1 cellular context compared by ENCODE assay signal in the genomic region with DNA sequence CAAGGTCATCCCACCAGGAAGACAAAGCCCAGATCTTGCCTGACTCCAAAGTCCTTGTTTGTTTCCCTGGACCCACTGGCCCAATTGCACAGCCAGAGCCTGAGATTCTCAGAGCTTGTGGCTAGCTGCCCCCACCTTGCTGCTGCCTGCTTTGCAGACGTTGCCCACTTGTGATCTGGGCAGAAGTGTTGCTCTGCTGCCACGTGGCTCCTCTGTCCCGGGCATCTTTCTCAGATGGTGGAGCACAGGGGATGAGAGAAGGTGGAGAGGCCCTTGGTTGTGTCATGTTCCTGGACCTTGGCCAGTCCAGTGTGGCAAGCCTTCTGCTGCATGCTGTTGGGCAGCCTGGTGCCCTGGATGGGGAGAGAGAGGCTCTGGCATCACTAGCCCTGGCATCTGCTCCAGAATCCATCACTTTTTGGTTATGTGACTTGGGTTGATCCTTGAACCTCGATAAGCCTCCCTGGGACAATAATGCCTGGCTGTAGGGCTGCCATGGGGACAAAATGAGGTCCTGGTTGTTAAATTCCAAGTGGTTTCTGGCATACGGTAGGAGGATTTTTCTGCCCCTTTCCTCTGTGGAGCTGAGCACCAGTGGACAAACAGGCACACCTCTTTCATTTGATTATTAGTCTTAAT.
TF ChIP-seq lines count a peak whose summit lies in the region.

No MANE protein-coding gene starts in this region.

TF ChIP-seq in HepG2, 621 proteins besides CTCF, POLR2A, EP300 and RAD21 (continued from another document and continues in another):
- TF ChIP-seq, protein P1, sequence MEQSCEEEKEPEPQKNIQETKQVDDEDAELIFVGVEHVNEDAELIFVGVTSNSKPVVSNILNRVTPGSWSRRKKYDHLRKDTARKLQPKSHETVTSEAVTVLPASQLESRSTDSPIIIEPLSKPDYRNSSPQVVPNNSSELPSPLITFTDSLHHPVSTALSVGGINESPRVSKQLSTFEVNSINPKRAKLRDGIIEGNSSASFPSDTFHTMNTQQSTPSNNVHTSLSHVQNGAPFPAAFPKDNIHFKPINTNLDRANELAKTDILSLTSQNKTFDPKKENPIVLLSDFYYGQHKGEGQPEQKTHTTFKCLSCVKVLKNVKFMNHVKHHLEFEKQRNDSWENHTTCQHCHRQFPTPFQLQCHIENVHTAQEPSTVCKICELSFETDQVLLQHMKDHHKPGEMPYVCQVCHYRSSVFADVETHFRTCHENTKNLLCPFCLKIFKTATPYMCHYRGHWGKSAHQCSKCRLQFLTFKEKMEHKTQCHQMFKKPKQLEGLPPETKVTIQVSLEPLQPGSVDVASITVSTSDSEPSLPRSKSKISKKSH (CRISPR knock-in tag; IDR thresholded peaks at IDR 0.05; ENCODE audit: borderline replicate concordance) = no peak
- no peak for TF ChIP-seq ONECUT2 (CRISPR knock-in tag; IDR thresholded peaks at IDR 0.05)
- TF ChIP-seq, protein P2, sequence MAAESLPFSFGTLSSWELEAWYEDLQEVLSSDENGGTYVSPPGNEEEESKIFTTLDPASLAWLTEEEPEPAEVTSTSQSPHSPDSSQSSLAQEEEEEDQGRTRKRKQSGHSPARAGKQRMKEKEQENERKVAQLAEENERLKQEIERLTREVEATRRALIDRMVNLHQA (CRISPR knock-in tag; IDR thresholded peaks at IDR 0.05) = no peak
- TF ChIP-seq MED8 (CRISPR knock-in tag; IDR thresholded peaks at IDR 0.05; ENCODE audit: insufficient replicate concordance) = no peak
- TF ChIP-seq CBFB (CRISPR knock-in tag; IDR thresholded peaks at IDR 0.05) = peak; percentile 47; the same call in 1 of the 2 replicates
- TF ChIP-seq, protein P3, sequence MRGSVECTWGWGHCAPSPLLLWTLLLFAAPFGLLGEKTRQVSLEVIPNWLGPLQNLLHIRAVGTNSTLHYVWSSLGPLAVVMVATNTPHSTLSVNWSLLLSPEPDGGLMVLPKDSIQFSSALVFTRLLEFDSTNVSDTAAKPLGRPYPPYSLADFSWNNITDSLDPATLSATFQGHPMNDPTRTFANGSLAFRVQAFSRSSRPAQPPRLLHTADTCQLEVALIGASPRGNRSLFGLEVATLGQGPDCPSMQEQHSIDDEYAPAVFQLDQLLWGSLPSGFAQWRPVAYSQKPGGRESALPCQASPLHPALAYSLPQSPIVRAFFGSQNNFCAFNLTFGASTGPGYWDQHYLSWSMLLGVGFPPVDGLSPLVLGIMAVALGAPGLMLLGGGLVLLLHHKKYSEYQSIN (CRISPR knock-in tag; IDR thresholded peaks at IDR 0.05; ENCODE audit: borderline replicate concordance) = no peak
- TF ChIP-seq GZF1 (CRISPR knock-in tag; IDR thresholded peaks at IDR 0.05) = no peak
- TF ChIP-seq HNRNPLL (IDR thresholded peaks at IDR 0.05; ENCODE audit: low read depth, low read length, poor library complexity, severe bottlenecking) = no peak
- TF ChIP-seq ZNF589 (CRISPR knock-in tag; conservative IDR thresholded peaks at IDR 0.05) = no peak
- no peak for TF ChIP-seq NFIB (CRISPR knock-in tag; IDR thresholded peaks at IDR 0.05; ENCODE audit: borderline replicate concordance)
- TF ChIP-seq HIVEP1 (CRISPR knock-in tag; IDR thresholded peaks at IDR 0.05) = no peak
- TF ChIP-seq EEA1 (CRISPR knock-in tag; IDR thresholded peaks at IDR 0.05; ENCODE audit: borderline replicate concordance) = no peak
- TF ChIP-seq ZNF12 (CRISPR knock-in tag; IDR thresholded peaks at IDR 0.05) = no peak
- no peak for TF ChIP-seq MTF1 (CRISPR knock-in tag; IDR thresholded peaks at IDR 0.05)
- no peak for TF ChIP-seq KMT2A (CRISPR knock-in tag; IDR thresholded peaks at IDR 0.05)
- TF ChIP-seq U2AF1 (optimal IDR thresholded peaks at IDR 0.05; ENCODE audit: low read depth, low read length) = no peak
- TF ChIP-seq ZNF354B (CRISPR knock-in tag; IDR thresholded peaks at IDR 0.05) = no peak
- no peak for TF ChIP-seq TBP (CRISPR knock-in tag; IDR thresholded peaks at IDR 0.05)
- TF ChIP-seq ZNF841 (CRISPR knock-in tag; IDR thresholded peaks at IDR 0.05; ENCODE audit: borderline replicate concordance) = no peak
- TF ChIP-seq, protein P4, sequence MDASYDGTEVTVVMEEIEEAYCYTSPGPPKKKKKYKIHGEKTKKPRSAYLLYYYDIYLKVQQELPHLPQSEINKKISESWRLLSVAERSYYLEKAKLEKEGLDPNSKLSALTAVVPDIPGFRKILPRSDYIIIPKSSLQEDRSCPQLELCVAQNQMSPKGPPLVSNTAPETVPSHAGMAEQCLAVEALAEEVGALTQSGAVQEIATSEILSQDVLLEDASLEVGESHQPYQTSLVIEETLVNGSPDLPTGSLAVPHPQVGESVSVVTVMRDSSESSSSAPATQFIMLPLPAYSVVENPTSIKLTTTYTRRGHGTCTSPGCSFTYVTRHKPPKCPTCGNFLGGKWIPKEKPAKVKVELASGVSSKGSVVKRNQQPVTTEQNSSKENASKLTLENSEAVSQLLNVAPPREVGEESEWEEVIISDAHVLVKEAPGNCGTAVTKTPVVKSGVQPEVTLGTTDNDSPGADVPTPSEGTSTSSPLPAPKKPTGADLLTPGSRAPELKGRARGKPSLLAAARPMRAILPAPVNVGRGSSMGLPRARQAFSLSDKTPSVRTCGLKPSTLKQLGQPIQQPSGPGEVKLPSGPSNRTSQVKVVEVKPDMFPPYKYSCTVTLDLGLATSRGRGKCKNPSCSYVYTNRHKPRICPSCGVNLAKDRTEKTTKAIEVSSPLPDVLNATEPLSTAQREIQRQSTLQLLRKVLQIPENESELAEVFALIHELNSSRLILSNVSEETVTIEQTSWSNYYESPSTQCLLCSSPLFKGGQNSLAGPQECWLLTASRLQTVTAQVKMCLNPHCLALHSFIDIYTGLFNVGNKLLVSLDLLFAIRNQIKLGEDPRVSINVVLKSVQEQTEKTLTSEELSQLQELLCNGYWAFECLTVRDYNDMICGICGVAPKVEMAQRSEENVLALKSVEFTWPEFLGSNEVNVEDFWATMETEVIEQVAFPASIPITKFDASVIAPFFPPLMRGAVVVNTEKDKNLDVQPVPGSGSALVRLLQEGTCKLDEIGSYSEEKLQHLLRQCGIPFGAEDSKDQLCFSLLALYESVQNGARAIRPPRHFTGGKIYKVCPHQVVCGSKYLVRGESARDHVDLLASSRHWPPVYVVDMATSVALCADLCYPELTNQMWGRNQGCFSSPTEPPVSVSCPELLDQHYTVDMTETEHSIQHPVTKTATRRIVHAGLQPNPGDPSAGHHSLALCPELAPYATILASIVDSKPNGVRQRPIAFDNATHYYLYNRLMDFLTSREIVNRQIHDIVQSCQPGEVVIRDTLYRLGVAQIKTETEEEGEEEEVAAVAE (CRISPR knock-in tag; IDR thresholded peaks at IDR 0.05; ENCODE audit: borderline replicate concordance) = no peak
- TF ChIP-seq FOXK2 (IDR thresholded peaks at IDR 0.05) = no peak
- no peak for TF ChIP-seq MTF2 (CRISPR knock-in tag; IDR thresholded peaks at IDR 0.05; ENCODE audit: borderline replicate concordance)
- no peak for TF ChIP-seq SIN3B (IDR thresholded peaks at IDR 0.05; ENCODE audit: low read length)
- no peak for TF ChIP-seq KLF15 (CRISPR knock-in tag; IDR thresholded peaks at IDR 0.05; ENCODE audit: borderline replicate concordance)
- TF ChIP-seq ZNF343 (CRISPR knock-in tag; IDR thresholded peaks at IDR 0.05) = no peak
- TF ChIP-seq, protein P5, sequence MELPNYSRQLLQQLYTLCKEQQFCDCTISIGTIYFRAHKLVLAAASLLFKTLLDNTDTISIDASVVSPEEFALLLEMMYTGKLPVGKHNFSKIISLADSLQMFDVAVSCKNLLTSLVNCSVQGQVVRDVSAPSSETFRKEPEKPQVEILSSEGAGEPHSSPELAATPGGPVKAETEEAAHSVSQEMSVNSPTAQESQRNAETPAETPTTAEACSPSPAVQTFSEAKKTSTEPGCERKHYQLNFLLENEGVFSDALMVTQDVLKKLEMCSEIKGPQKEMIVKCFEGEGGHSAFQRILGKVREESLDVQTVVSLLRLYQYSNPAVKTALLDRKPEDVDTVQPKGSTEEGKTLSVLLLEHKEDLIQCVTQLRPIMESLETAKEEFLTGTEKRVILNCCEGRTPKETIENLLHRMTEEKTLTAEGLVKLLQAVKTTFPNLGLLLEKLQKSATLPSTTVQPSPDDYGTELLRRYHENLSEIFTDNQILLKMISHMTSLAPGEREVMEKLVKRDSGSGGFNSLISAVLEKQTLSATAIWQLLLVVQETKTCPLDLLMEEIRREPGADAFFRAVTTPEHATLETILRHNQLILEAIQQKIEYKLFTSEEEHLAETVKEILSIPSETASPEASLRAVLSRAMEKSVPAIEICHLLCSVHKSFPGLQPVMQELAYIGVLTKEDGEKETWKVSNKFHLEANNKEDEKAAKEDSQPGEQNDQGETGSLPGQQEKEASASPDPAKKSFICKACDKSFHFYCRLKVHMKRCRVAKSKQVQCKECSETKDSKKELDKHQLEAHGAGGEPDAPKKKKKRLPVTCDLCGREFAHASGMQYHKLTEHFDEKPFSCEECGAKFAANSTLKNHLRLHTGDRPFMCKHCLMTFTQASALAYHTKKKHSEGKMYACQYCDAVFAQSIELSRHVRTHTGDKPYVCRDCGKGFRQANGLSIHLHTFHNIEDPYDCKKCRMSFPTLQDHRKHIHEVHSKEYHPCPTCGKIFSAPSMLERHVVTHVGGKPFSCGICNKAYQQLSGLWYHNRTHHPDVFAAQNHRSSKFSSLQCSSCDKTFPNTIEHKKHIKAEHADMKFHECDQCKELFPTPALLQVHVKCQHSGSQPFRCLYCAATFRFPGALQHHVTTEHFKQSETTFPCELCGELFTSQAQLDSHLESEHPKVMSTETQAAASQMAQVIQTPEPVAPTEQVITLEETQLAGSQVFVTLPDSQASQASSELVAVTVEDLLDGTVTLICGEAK (IDR thresholded peaks at IDR 0.05) = no peak
- TF ChIP-seq, protein P5 (CRISPR knock-in tag; IDR thresholded peaks at IDR 0.05) = no peak
- TF ChIP-seq HOXA7 (CRISPR knock-in tag; IDR thresholded peaks at IDR 0.05) = no peak
- no peak for TF ChIP-seq ZFP1 (CRISPR knock-in tag; IDR thresholded peaks at IDR 0.05)
- TF ChIP-seq, protein P6, sequence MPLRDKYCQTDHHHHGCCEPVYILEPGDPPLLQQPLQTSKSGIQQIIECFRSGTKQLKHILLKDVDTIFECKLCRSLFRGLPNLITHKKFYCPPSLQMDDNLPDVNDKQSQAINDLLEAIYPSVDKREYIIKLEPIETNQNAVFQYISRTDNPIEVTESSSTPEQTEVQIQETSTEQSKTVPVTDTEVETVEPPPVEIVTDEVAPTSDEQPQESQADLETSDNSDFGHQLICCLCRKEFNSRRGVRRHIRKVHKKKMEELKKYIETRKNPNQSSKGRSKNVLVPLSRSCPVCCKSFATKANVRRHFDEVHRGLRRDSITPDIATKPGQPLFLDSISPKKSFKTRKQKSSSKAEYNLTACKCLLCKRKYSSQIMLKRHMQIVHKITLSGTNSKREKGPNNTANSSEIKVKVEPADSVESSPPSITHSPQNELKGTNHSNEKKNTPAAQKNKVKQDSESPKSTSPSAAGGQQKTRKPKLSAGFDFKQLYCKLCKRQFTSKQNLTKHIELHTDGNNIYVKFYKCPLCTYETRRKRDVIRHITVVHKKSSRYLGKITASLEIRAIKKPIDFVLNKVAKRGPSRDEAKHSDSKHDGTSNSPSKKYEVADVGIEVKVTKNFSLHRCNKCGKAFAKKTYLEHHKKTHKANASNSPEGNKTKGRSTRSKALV (CRISPR knock-in tag; IDR thresholded peaks at IDR 0.05) = no peak
- no peak for TF ChIP-seq MBNL3 (CRISPR knock-in tag; conservative IDR thresholded peaks at IDR 0.05)
- TF ChIP-seq CHD4 (IDR thresholded peaks at IDR 0.05; ENCODE audit: borderline replicate concordance, low read length) = 0 out of 2 replicates have a peak, but pooled peaks have one; percentile 56
- no peak for TF ChIP-seq ARNT2 (CRISPR knock-in tag; IDR thresholded peaks at IDR 0.05; ENCODE audit: low read depth)
- no peak for TF ChIP-seq ZNF138 (CRISPR knock-in tag; IDR thresholded peaks at IDR 0.05; ENCODE audit: low read depth)
- TF ChIP-seq, protein P7, sequence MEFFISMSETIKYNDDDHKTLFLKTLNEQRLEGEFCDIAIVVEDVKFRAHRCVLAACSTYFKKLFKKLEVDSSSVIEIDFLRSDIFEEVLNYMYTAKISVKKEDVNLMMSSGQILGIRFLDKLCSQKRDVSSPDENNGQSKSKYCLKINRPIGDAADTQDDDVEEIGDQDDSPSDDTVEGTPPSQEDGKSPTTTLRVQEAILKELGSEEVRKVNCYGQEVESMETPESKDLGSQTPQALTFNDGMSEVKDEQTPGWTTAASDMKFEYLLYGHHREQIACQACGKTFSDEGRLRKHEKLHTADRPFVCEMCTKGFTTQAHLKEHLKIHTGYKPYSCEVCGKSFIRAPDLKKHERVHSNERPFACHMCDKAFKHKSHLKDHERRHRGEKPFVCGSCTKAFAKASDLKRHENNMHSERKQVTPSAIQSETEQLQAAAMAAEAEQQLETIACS (CRISPR knock-in tag; IDR thresholded peaks at IDR 0.05) = no peak
- TF ChIP-seq ERF (CRISPR knock-in tag; IDR thresholded peaks at IDR 0.05) = 0 out of 2 replicates have a peak, but pooled peaks have one; percentile 47
- TF ChIP-seq HDAC2 (CRISPR knock-in tag; IDR thresholded peaks at IDR 0.05) = peak; percentile 43; the same call in 1 of the 2 replicates
- TF ChIP-seq REXO4 (CRISPR knock-in tag; IDR thresholded peaks at IDR 0.05; ENCODE audit: borderline replicate concordance) = no peak
- no peak for TF ChIP-seq ZZZ3 (CRISPR knock-in tag; IDR thresholded peaks at IDR 0.05; ENCODE audit: borderline replicate concordance)
- TF ChIP-seq SMAD1 (CRISPR knock-in tag; IDR thresholded peaks at IDR 0.05; ENCODE audit: borderline replicate concordance, low read depth) = no peak
- peak; percentile 92 for TF ChIP-seq HNF4A (CRISPR knock-in tag; IDR thresholded peaks at IDR 0.05)
